In the genomic region with DNA sequence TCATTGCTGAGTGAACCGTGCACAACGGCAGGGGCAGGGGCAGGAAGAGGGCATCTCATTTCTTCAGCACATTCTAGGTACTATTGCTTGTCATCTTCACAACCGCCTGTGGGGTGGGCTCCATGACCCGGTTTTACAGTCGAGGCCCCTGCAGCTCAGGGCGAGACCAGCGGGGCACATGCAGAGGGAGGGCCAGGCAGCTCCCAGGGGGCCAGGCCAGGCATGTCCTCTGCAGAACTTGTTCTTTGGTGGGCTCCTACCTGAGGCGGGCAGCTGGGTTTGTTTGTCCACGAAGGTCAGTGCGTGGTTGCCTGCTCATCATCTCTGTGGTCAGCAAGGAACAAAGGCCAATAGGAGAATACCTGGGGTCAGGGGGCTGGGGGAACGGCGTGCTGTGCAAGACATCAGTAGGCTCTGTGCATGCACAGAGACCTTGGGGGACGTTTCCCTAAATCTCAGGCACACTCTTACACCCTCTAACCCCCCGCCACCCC, we compare ENCODE assay signal across 13 cellular contexts.
DNase-seq lines count a peak whose midpoint lies in the region; FAIRE-seq and TF ChIP-seq lines count a peak whose summit lies in the region.
"Had no signal": no experiment of that assay in that cellular context is flagged by ENCODE, and none has a peak within 500 bp of the region (broad histone marks: within the 10 kb centered on the region; RNA-seq: fewer than 3 reads in every experiment).

No MANE protein-coding gene starts in this region.

- peak overlapping the region; percentile 76; the same call in 1 of the 2 replicates for H3K4me2 ChIP-seq in DOHH2 (ENCODE audit: low read length)

- H3K27me3 Mint-ChIP-seq in glutamatergic neuron (ENCODE audit: unreplicated experiment) (peaks cover 26% of the 10 kb centered on the region), nephron progenitor cell (ENCODE audit: low read depth, poor library complexity) (peaks cover 94% of the 10 kb centered on the region)

- FAIRE-seq in kidney (lab: Jason Lieb, UNC) = no peak
- FAIRE-seq: endometrium, islet of Langerhans had no signal

- H3K27ac ChIP-seq in DOHH2 (ENCODE audit: low read depth, low read length) = no peak overlapping the region
- H3K27ac ChIP-seq in kidney (ENCODE audit: low read depth in 2 of 2, low read length in 2 of 2) = no peak overlapping the region
- H3K27ac ChIP-seq: KMS-11 had no signal

- H3K36me3 ChIP-seq in DOHH2 (ENCODE audit: control insufficient read depth, low read length) (no peaks in the 10 kb centered on the region), kidney (ENCODE audit: control insufficient read depth in 1 of 2, insufficient read depth in 2 of 2, low read length in 2 of 2) (no peaks in the 10 kb centered on the region)
- H3K36me3 ChIP-seq: BE2C had no signal

- H3K9ac ChIP-seq in kidney (ENCODE audit: low read length in 2 of 2) = peak overlapping the region in 1 of 2 donors; percentile 59
- H3K9ac ChIP-seq: KMS-11 had no signal

- intact Hi-C loops in kidney (cut with DNase I) = no loop called here

- no peaks in the 10 kb centered on the region for H3K36me3 Mint-ChIP-seq in glutamatergic neuron (ENCODE audit: unreplicated experiment)
- no peaks in the 10 kb centered on the region for H3K36me3 Mint-ChIP-seq in nephron progenitor cell (ENCODE audit: low read depth)

- H3K27ac Mint-ChIP-seq in glutamatergic neuron (ENCODE audit: unreplicated experiment) = peak overlapping the region; percentile 33
- H3K27ac Mint-ChIP-seq in nephron progenitor cell = no peak overlapping the region

- H3K79me2 ChIP-seq in DOHH2 (ENCODE audit: control insufficient read depth, low read length) = no peaks in the 10 kb centered on the region

- no peaks in the 10 kb centered on the region for H4K20me1 ChIP-seq in DOHH2 (ENCODE audit: control insufficient read depth, insufficient read depth, low read depth, low read length)

- H3K9me3 ChIP-seq in DOHH2 (ENCODE audit: control insufficient read depth, insufficient read depth, low read length) (no peaks in the 10 kb centered on the region), kidney (ENCODE audit: control insufficient read depth in 1 of 2, low read length in 2 of 2) (no peaks in the 10 kb centered on the region)
- H3K9me3 ChIP-seq: BE2C had no signal

- DNase-seq in NCI-H146 treated with DMSO at 0.1 percent for 48 hours (lab: John Stamatoyannopoulos, UW; ENCODE audit: unreplicated experiment) = peak; percentile 13
- no peak for DNase-seq in glutamatergic neuron
- DNase-seq in nephron progenitor cell = no peak
- no peak for DNase-seq in kidney
- no peak for DNase-seq in 8988T
- DNase-seq in epidermal melanocyte (ENCODE audit: insufficient read length, low spot score) = no peak
- DNase-seq: BE2C; central memory CD4-positive, alpha-beta T cell; foreskin melanocyte had no signal

- peaks cover 50% of the 10 kb centered on the region for H3K27me3 ChIP-seq in DOHH2 (ENCODE audit: control insufficient read depth, low read length)

- no peak for TF ChIP-seq CTCF in DOHH2 (IDR thresholded peaks at IDR 0.05; ENCODE audit: low read depth, low read length, poor library complexity, severe bottlenecking)
- no peak for TF ChIP-seq CTCF in glutamatergic neuron (IDR thresholded peaks at IDR 0.05; ENCODE audit: partially characterized antibody, unreplicated experiment)
- TF ChIP-seq CTCF in nephron progenitor cell (IDR thresholded peaks at IDR 0.05) = no peak
- TF ChIP-seq CTCF in kidney (IDR thresholded peaks at IDR 0.05; ENCODE audit: borderline replicate concordance, extremely low read depth, insufficient read depth) = no peak

- H3K9me3 Mint-ChIP-seq in glutamatergic neuron (ENCODE audit: unreplicated experiment) = peaks cover 15% of the 10 kb centered on the region
- no peaks in the 10 kb centered on the region for H3K9me3 Mint-ChIP-seq in nephron progenitor cell

- peak overlapping the region; percentile 69 for H3K4me3 Mint-ChIP-seq in glutamatergic neuron (ENCODE audit: unreplicated experiment)
- H3K4me3 Mint-ChIP-seq in nephron progenitor cell = peak overlapping the region; percentile 78

- H3K4me1 ChIP-seq in DOHH2 (ENCODE audit: control insufficient read depth, low read length) (peaks cover 15% of the 10 kb centered on the region), kidney (ENCODE audit: control insufficient read depth in 1 of 2, insufficient read depth in 1 of 2, low read depth in 1 of 2, low read length in 2 of 2) (peaks cover 0 to 13% of the 10 kb centered on the region in 2 donors)
- H3K4me1 ChIP-seq: BE2C had no signal

- no peak overlapping the region for H3K4me3 ChIP-seq in DOHH2 (ENCODE audit: low read length)
- peak overlapping the region in 1 of 2 donors; percentile 65 for H3K4me3 ChIP-seq in kidney (ENCODE audit: low read length in 2 of 2)

- no peaks in the 10 kb centered on the region for H3F3A ChIP-seq in DOHH2 (ENCODE audit: control insufficient read depth, insufficient read depth)

- H3K9me2 ChIP-seq in DOHH2 (replicated peaks; ENCODE audit: control insufficient read depth, low read length) = no peaks in the 10 kb centered on the region

- H3K4me1 Mint-ChIP-seq in glutamatergic neuron (ENCODE audit: low read depth, unreplicated experiment) = peaks cover 23% of the 10 kb centered on the region
- H3K4me1 Mint-ChIP-seq in nephron progenitor cell = peaks cover 14% of the 10 kb centered on the region
